13 cellular contexts compared by ENCODE assay signal in genomic region chr1:12597792-12598191, GRCh38. TPM values are rescaled to one million over a fixed set of nuclear protein-coding genes. Genes with fewer than 3 reads are reported as not detected.
DNase-seq lines count a peak whose midpoint lies in the region; ATAC-seq, FAIRE-seq and TF ChIP-seq lines count a peak whose summit lies in the region.
"Had no signal": no experiment of that assay in that cellular context is flagged by ENCODE, and none has a peak within 500 bp of the region (broad histone marks: within the 10 kb centered on the region; RNA-seq: fewer than 3 reads in every experiment).

No MANE protein-coding gene starts in this region.

- H3K27ac ChIP-seq in VCaP (peak overlapping the region; percentile 92), kidney (ENCODE audit: low read depth in 2 of 2, low read length in 2 of 2) (peak overlapping the region; percentile 56 to 95), RWPE1 (no peak overlapping the region)

- no peak for ATAC-seq in stimulated activated naive CD8-positive, alpha-beta T cell treated with anti-CD3 and anti-CD28 coated beads, Interleukin-15, amount 100 ng/mL, for 72 hours
- ATAC-seq in GM21423 (IDR thresholded peaks at IDR 0.05; ENCODE audit: unreplicated experiment) (no peak), HG02885 (IDR thresholded peaks at IDR 0.05; ENCODE audit: poor library complexity, unreplicated experiment) (no peak)
- ATAC-seq: K562 had no signal

- H3K4me3 Mint-ChIP-seq in Calu3 (ENCODE audit: low read depth, unreplicated experiment): peak overlapping the region; percentile 40
- H3K4me3 Mint-ChIP-seq in stimulated activated naive CD8-positive, alpha-beta T cell treated with anti-CD3 and anti-CD28 coated beads, Interleukin-15, amount 100 ng/mL, for 72 hours: peak overlapping the region; percentile 59 to 75

- POLR2A ChIA-PET in RWPE1 (lab: Yijun Ruan, JAX; ENCODE audit: low non-redundant PET): interaction anchor here (0.6 kb wide), 1 partner anchor 298 kb away, joined by 3 read pairs; no protein-coding TSS in a partner anchor

- H3K9me3 Mint-ChIP-seq in Calu3 (ENCODE audit: low read depth, unreplicated experiment): no peaks in the 10 kb centered on the region
- H3K9me3 Mint-ChIP-seq in stimulated activated naive CD8-positive, alpha-beta T cell treated with anti-CD3 and anti-CD28 coated beads, Interleukin-15, amount 100 ng/mL, for 72 hours: no peaks in the 10 kb centered on the region

- no peaks in the 10 kb centered on the region for H3K36me3 ChIP-seq in kidney (ENCODE audit: control insufficient read depth in 1 of 2, insufficient read depth in 2 of 2, low read length in 2 of 2)

- peaks cover 82 to 86% of the 10 kb centered on the region in 2 donors for H3K4me1 ChIP-seq in kidney (ENCODE audit: control insufficient read depth in 1 of 2, insufficient read depth in 1 of 2, low read depth in 1 of 2, low read length in 2 of 2)

- no peaks in the 10 kb centered on the region for H3K9me3 ChIP-seq in kidney (ENCODE audit: control insufficient read depth in 1 of 2, low read length in 2 of 2)

- intact Hi-C loops in Calu3 (cut with micrococcal nuclease; ENCODE audit: unreplicated experiment) (loop anchor here (2.0 to 5.0 kb wide), 2 partner anchors 57 to 120 kb away; no protein-coding TSS in a partner anchor), kidney (cut with DNase I) (no loop called here)

- no peaks in the 10 kb centered on the region for H3K27me3 Mint-ChIP-seq in Calu3 (ENCODE audit: unreplicated experiment)
- H3K27me3 Mint-ChIP-seq in stimulated activated naive CD8-positive, alpha-beta T cell treated with anti-CD3 and anti-CD28 coated beads, Interleukin-15, amount 100 ng/mL, for 72 hours: no peaks in the 10 kb centered on the region

- H3K36me3 Mint-ChIP-seq in Calu3 (ENCODE audit: insufficient read depth, unreplicated experiment): peaks cover 96% of the 10 kb centered on the region

- no peak overlapping the region for H3K4me3 ChIP-seq in kidney (ENCODE audit: low read length in 2 of 2)
- H3K4me3 ChIP-seq: K562 had no signal

- H3K9ac ChIP-seq in kidney (ENCODE audit: low read length in 2 of 2): peak overlapping the region in 1 of 2 donors; percentile 14

- no peak for FAIRE-seq in kidney (lab: Jason Lieb, UNC)
- FAIRE-seq: K562 had no signal

- peak overlapping the region; percentile 79 for H3K27ac Mint-ChIP-seq in Calu3 (ENCODE audit: unreplicated experiment)
- H3K27ac Mint-ChIP-seq in stimulated activated naive CD8-positive, alpha-beta T cell treated with anti-CD3 and anti-CD28 coated beads, Interleukin-15, amount 100 ng/mL, for 72 hours: peak overlapping the region; percentile 22 to 40

- CTCF ChIA-PET in Calu3 (lab: Charles Lee) (no interaction called here), RWPE1 (lab: Yijun Ruan, JAX) (no interaction called here)

- no TSS peak for BruUV-seq in Calu3 (replicated peaks; lab: Mats Ljungman, UMichigan)

- no peak for TF ChIP-seq CTCF in Calu3 (IDR thresholded peaks at IDR 0.05; ENCODE audit: unreplicated experiment)
- no peak for TF ChIP-seq CTCF in VCaP (conservative IDR thresholded peaks at IDR 0.05)
- TF ChIP-seq CTCF in kidney (IDR thresholded peaks at IDR 0.05; ENCODE audit: borderline replicate concordance, extremely low read depth, insufficient read depth): no peak
- TF ChIP-seq CTCF in RWPE1 (conservative IDR thresholded peaks at IDR 0.05; ENCODE audit: low read depth): no peak

- DNase-seq in Calu3: peak; percentile 64
- DNase-seq in kidney: peak; percentile 90
- no peak for DNase-seq in stimulated activated naive CD8-positive, alpha-beta T cell treated with anti-CD3 and anti-CD28 coated beads, Interleukin-15, amount 100 ng/mL, for 72 hours
- no peak for DNase-seq in GDM1 (lab: John Stamatoyannopoulos, UW)
- no peak for DNase-seq in RWPE1 (ENCODE audit: low spot score)
- DNase-seq: activated CD4-positive, alpha-beta T cell treated with anti-CD3 and anti-CD28 coated beads, Interleukin-2, amount 50 U/mL, for 48 hours; EL; NCI-H524 treated with DMSO at 0.1 percent for 48 hours had no signal

- peaks cover 70% of the 10 kb centered on the region for H3K4me1 Mint-ChIP-seq in Calu3 (ENCODE audit: low read depth, unreplicated experiment)
- peaks cover 99% of the 10 kb centered on the region for H3K4me1 Mint-ChIP-seq in stimulated activated naive CD8-positive, alpha-beta T cell treated with anti-CD3 and anti-CD28 coated beads, Interleukin-15, amount 100 ng/mL, for 72 hours

RNA-seq across cellular contexts. Expression of gene DHRS3, which starts 20.2 kb away (rescaled TPM):
- total RNA-seq in Calu3 (2022): 173 and 239 TPM in 2 replicates
- 44.8 TPM for total RNA-seq in kidney
- 97.1 TPM for polyA plus RNA-seq in kidney (ENCODE audit: insufficient read depth, low read depth, low replicate concordance)

RNA-seq across cellular contexts. Expression of gene AADACL4, which starts 46.1 kb away (rescaled TPM):
- total RNA-seq in Calu3 (2022): not detected in 2 replicates
- 0.16 TPM for total RNA-seq in kidney
- 0.58 TPM for polyA plus RNA-seq in kidney (ENCODE audit: insufficient read depth, low read depth, low replicate concordance)
- total RNA-seq: K562, temporal lobe had no signal
- polyA plus RNA-seq: K562 had no signal

Comparison
In these comparisons a context has a peak if more than half of its experiments do, and no peak if none do; other contexts are left out.
1. DNase-seq: peak in Calu3 (single experiment) and kidney (single experiment); none in stimulated activated naive CD8-positive, alpha-beta T cell treated with anti-CD3 and anti-CD28 coated beads, Interleukin-15, amount 100 ng/mL, for 72 hours (0 of 2), GDM1 (single experiment) and RWPE1 (single experiment).